ENCODE assay signal across 1 cellular context in the genomic region with DNA sequence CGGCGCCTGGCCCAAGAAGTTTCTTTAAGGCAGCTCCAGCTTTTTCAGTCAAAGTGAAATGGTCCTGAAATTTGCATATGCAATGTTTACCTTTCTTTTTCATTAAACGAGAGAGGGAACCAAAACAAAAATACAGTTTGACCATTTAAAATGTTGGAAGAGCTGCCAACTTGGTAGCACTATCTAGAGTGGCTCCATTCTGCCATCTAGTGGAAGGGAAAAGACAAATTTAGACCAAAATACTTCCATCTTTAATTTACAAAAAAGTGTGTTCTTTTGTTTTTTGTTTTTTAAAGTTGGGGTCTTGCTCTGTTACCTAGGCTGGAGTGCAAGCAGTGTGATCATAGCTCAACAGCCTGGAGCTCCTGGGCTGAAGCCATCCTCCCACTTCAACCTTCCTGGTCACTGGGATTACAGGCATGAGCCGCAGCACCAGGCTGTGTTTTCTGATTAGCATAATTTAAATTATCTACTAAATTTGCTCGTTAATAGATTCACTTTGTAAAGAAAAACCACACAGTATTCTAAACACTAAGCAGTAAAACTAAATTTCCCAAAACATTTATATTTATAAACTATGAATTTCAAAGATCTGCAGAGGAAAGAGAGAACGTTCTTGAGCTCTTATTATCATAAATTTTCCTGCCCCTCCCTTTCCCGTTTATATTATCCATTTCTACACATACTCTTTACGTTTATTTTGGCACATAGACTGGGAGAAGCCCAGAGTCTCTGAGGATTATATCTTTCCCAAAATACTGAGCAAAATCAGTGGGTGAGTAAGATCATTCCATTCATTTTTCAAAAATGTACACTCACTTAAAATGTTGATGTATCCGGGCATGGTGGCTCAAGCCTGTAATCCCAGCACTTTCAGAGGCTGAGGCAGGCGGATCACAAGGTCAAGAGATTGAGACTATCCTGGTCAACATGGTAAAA.
TF ChIP-seq lines count a peak whose summit lies in the region.

No MANE protein-coding gene starts in this region.

TF ChIP-seq in GM12878, 131 proteins besides CTCF, POLR2A, EP300 and RAD21:
- TF ChIP-seq SMC3 (IDR thresholded peaks at IDR 0.05; ENCODE audit: borderline replicate concordance, low read length) (peak; percentile 58; the same call in 1 of the 2 replicates), BHLHE40 (IDR thresholded peaks at IDR 0.05; ENCODE audit: borderline replicate concordance in 1 of 2, low read depth in 2 of 2, low read length in 1 of 2) (no peak), PML (IDR thresholded peaks at IDR 0.05; ENCODE audit: low read length) (no peak)
